ENCODE assay signal across 11 cellular contexts in genomic region chr19:11152318-11153062, GRCh38. TPM values are rescaled to one million over a fixed set of nuclear protein-coding genes. Genes with fewer than 3 reads are reported as not detected.
DNase-seq lines count a peak whose midpoint lies in the region; ATAC-seq and TF ChIP-seq lines count a peak whose summit lies in the region.
"Had no signal": no experiment of that assay in that cellular context is flagged by ENCODE, and none has a peak within 500 bp of the region (broad histone marks: within the 10 kb centered on the region; RNA-seq: fewer than 3 reads in every experiment).

No MANE protein-coding gene starts in this region.

- H2BK5ac ChIP-seq in mesendoderm (ENCODE audit: low read length) = no peak overlapping the region

- H3K4me1 ChIP-seq in gastrocnemius medialis = peaks cover 3 to 15% of the 10 kb centered on the region in 2 donors
- peaks cover 2% of the 10 kb centered on the region for H3K4me1 ChIP-seq in mesendoderm (ENCODE audit: control insufficient read depth, low read depth, low read length)

- H4K8ac ChIP-seq in mesendoderm (ENCODE audit: low read depth, low read length) = no peak overlapping the region

- no peak overlapping the region for H3K18ac ChIP-seq in mesendoderm (ENCODE audit: low read length)

- H3K27me3 ChIP-seq in gastrocnemius medialis (no peaks in the 10 kb centered on the region), mesendoderm (ENCODE audit: insufficient read depth, low read length, poor library complexity) (no peaks in the 10 kb centered on the region)

- peaks cover 15% of the 10 kb centered on the region for H3K79me1 ChIP-seq in mesendoderm (ENCODE audit: low read length)

- H3K27ac ChIP-seq in gastrocnemius medialis (peak overlapping the region; percentile 72 to 84 (median 79)), mesendoderm (ENCODE audit: low read depth, low read length) (no peak overlapping the region)

- in situ Hi-C loops in astrocyte of the spinal cord (cut with HindIII; ENCODE audit: low sequenced_read_pairs) = no loop called here
- in situ Hi-C loops in gastrocnemius medialis (cut with MboI; ENCODE audit: low sequenced_read_pairs in 4 of 4) = no loop called here

- H4K5ac ChIP-seq in mesendoderm (ENCODE audit: low read length) = no peak overlapping the region

- H3K56ac ChIP-seq in mesendoderm (ENCODE audit: low read length) = no peak overlapping the region

- no peak overlapping the region for H3K9ac ChIP-seq in mesendoderm (ENCODE audit: low read length)

- H3K4ac ChIP-seq in mesendoderm (ENCODE audit: low read depth, low read length) = no peak overlapping the region

- WGBS in mesendoderm (ENCODE audit: extremely low coverage, insufficient coverage, low lambda C conversion rate) = no CpG with 5 or more reads among the region's 11 CpGs

- H3K27ac Mint-ChIP-seq in CD14-positive monocyte = peak overlapping the region in 3 of 7 donors; percentile 21 to 81 (median 58)
- H3K27ac Mint-ChIP-seq: GM23338; T-helper 1 cell treated with Interleukin-12 subunit alpha and Interleukin-12 subunit beta and Interleukin-4 antibody, amounts not matched to agents 30 μg/mL and 1 μg/mL, for 36 hours had no signal

- intact Hi-C loops in gastrocnemius medialis (cut with DNase I; ENCODE audit: low total_unique reads) = no loop called here
- intact Hi-C loops in CD14-positive monocyte (cut with micrococcal nuclease) = no loop called here

- no peak overlapping the region for H3K4me3 Mint-ChIP-seq in CD14-positive monocyte
- H3K4me3 Mint-ChIP-seq: GM23338; T-helper 1 cell treated with Interleukin-12 subunit alpha and Interleukin-12 subunit beta and Interleukin-4 antibody, amounts not matched to agents 30 μg/mL and 1 μg/mL, for 36 hours had no signal

- peaks cover 13 to 29% of the 10 kb centered on the region in 2 donors for H3K36me3 Mint-ChIP-seq in CD14-positive monocyte

- no peaks in the 10 kb centered on the region for H3K9me3 ChIP-seq in gastrocnemius medialis

- H2AK5ac ChIP-seq in mesendoderm (ENCODE audit: low read length) = no peak overlapping the region

- H3K36me3 ChIP-seq in gastrocnemius medialis (no peaks in the 10 kb centered on the region), mesendoderm (ENCODE audit: control insufficient read depth, insufficient read depth, low read length) (no peaks in the 10 kb centered on the region)

- H3K23ac ChIP-seq in mesendoderm (ENCODE audit: low read length) = no peak overlapping the region

- H3K4me3 ChIP-seq in astrocyte of the spinal cord (ENCODE audit: low read depth, low read length) (no peak overlapping the region), gastrocnemius medialis (no peak overlapping the region), mesendoderm (ENCODE audit: low read length) (no peak overlapping the region)
- H3K4me3 ChIP-seq: GM23338 had no signal

- DNase-seq in GM04504 (ENCODE audit: low read depth) (peak; percentile 74), astrocyte of the spinal cord (ENCODE audit: low read depth, low spot score) (peak; percentile 71), hepatic stellate cell (ENCODE audit: low spot score) (peak; percentile 43), gastrocnemius medialis (peak; percentile 74 to 92), mesendoderm (no peak), CD14-positive monocyte (ENCODE audit: low spot score) (no peak), NCI-H187 treated with DMSO at 0.1 percent for 48 hours (lab: John Stamatoyannopoulos, UW) (no peak)
- DNase-seq: posterior cingulate gyrus had no signal

- H2BK15ac ChIP-seq in mesendoderm (replicated peaks; ENCODE audit: low read depth) = no peak overlapping the region

- no peak overlapping the region for H2BK120ac ChIP-seq in mesendoderm (ENCODE audit: low read depth, low read length)

- TF ChIP-seq CTCF in astrocyte of the spinal cord (IDR thresholded peaks at IDR 0.05; ENCODE audit: low read depth, low read length) = no peak
- TF ChIP-seq CTCF in gastrocnemius medialis (IDR thresholded peaks at IDR 0.05 in 4 of 5, conservative IDR thresholded peaks at IDR 0.05 in 1 of 5) = no peak
- no peak for TF ChIP-seq CTCF in CD14-positive monocyte (IDR thresholded peaks at IDR 0.05)

- H3K4me2 ChIP-seq in mesendoderm (ENCODE audit: low read length) = no peak overlapping the region
- H3K4me2 ChIP-seq: GM23338 had no signal

- peaks cover 0 to 1% (median 0%) of the 10 kb centered on the region in 3 donors for H3K27me3 Mint-ChIP-seq in CD14-positive monocyte (ENCODE audit: low read depth in 3 of 3)

- TF ChIP-seq POLR2A in gastrocnemius medialis (IDR thresholded peaks at IDR 0.05) = no peak

- H3K79me2 ChIP-seq in mesendoderm (ENCODE audit: control insufficient read depth, insufficient read depth, low read length) = peaks cover 19% of the 10 kb centered on the region

- H3K9me3 Mint-ChIP-seq in CD14-positive monocyte = peaks cover 0 to 2% (median 0%) of the 10 kb centered on the region in 7 donors
- H3K9me3 Mint-ChIP-seq: GM23338; T-helper 1 cell treated with Interleukin-12 subunit alpha and Interleukin-12 subunit beta and Interleukin-4 antibody, amounts not matched to agents 30 μg/mL and 1 μg/mL, for 36 hours had no signal

- H3K4me1 Mint-ChIP-seq in CD14-positive monocyte = peaks cover 14% of the 10 kb centered on the region

- ATAC-seq in gastrocnemius medialis = peak; percentile 75 to 79
- ATAC-seq in GM18867 (IDR thresholded peaks at IDR 0.05; ENCODE audit: unreplicated experiment) = no peak
- ATAC-seq: GM23338 had no signal

RNA-seq across cellular contexts. Expression of gene SPC24, which starts 3.1 kb away (rescaled TPM):
- 1 to 10 TPM in 1 of 4 donors, under 1 TPM in 1, not detected in 2; 0.55 to 1.6 TPM for total RNA-seq in gastrocnemius medialis
- polyA plus RNA-seq in mesendoderm (2013, experiment 1 of 2) = 14.8 TPM
- polyA plus RNA-seq in mesendoderm (2013, experiment 2 of 2) = 14.2 TPM
- polyA plus RNA-seq in CD14-positive monocyte = under 1 TPM in 1 of 2 donors, not detected in 1; 0.27 TPM

RNA-seq across cellular contexts. Expression of gene KANK2, which starts 44.9 kb away (rescaled TPM):
- 100 to 1,000 TPM in 3 of 4 donors, 10 to 100 TPM in 1; 37.7 to 192 (median 149) TPM for total RNA-seq in gastrocnemius medialis
- 35.4 TPM for polyA plus RNA-seq in mesendoderm (2013, experiment 1 of 2)
- polyA plus RNA-seq in mesendoderm (2013, experiment 2 of 2) = 33.2 TPM
- under 1 TPM; 0.40 to 0.64 TPM for polyA plus RNA-seq in CD14-positive monocyte

Comparison
In these comparisons a context has a peak if more than half of its experiments do, and no peak if none do; other contexts are left out.
1. DNase-seq: peak in GM04504 (single experiment), astrocyte of the spinal cord (single experiment), hepatic stellate cell (single experiment) and gastrocnemius medialis (2 of 2); none in mesendoderm (single experiment), CD14-positive monocyte (single experiment) and NCI-H187 treated with DMSO at 0.1 percent for 48 hours (single experiment).